Comparison of ENCODE assay signal across 8 cellular contexts in the genomic region with DNA sequence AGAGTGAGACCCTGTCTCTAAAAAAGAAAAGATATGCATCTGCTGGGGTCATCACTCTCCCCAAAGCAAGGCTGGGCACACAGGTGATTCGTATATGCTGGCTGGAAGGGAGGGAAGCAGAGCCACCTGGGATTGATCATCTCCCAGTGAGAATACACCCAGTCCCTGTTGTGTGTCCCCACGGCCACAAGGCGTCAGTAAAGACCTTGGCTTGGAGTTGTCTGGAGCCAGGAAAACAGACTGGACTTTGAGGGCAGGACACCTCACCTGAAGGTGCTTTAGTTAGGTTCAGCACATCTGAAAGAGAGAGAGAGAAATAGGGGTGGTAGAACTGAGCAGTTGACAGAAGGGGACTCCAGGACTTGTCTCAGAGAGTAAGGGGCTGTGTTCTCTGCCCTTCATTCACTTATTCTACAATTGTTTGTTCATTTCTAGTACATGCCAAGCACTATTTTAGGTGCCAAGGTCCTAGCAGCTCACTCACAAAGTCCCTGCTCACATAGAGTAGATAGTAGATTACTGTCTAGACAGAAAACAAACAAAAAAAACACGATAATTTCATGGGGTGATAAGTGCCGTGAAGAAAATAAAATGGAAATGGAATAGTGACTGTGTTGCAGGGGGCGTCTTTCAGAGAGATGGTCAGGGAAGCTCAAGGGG. TPM values are rescaled to one million over a fixed set of nuclear protein-coding genes. Genes with fewer than 3 reads are reported as not detected.
DNase-seq lines count a peak whose midpoint lies in the region; ATAC-seq and TF ChIP-seq lines count a peak whose summit lies in the region.

No MANE protein-coding gene starts in this region.

- DNase-seq in AG09319 (ENCODE audit: extremely low read depth, low read depth), result peak; percentile 27
- peak; percentile 51 for DNase-seq in GM13976 (ENCODE audit: low spot score)
- DNase-seq in NCI-H2227 (lab: John Stamatoyannopoulos, UW; ENCODE audit: unreplicated experiment), result peak; percentile 81
- DNase-seq in adrenal gland, result peak; percentile 62 to 91 (median 76)
- peak; percentile 72 for DNase-seq in hepatic stellate cell (ENCODE audit: low spot score)
- DNase-seq in smooth muscle cell (lab: John Stamatoyannopoulos, UW; ENCODE audit: unreplicated experiment), result no peak

- H3K79me2 ChIP-seq in smooth muscle cell (ENCODE audit: low read depth), result no peaks in the 10 kb centered on the region

- H3K27me3 ChIP-seq in adrenal gland (no peaks in the 10 kb centered on the region), smooth muscle cell (ENCODE audit: low read depth) (no peaks in the 10 kb centered on the region)

- H3K36me3 ChIP-seq in adrenal gland (replicated peaks in 1 of 2), result no peaks in the 10 kb centered on the region
- no peaks in the 10 kb centered on the region for H3K36me3 ChIP-seq in smooth muscle cell (ENCODE audit: low read depth)

- intact Hi-C loops in adrenal gland (cut with DNase I), result loop anchor here (2.0 to 10.0 kb wide), 5 partner anchors 66 to 224 kb away; a partner anchor contains a TSS

- WGBS in adrenal gland, 4 donors, result 41 to 50% (median 45%) methylated on average over 5 to 6 of the region's 6 CpGs
- WGBS in smooth muscle cell (ENCODE audit: low lambda C conversion rate), result 43% methylated on average over 6 of the region's 6 CpGs

- H3K4me1 ChIP-seq in adrenal gland (replicated peaks in 1 of 2), result no peaks in the 10 kb centered on the region
- H3K4me1 ChIP-seq in smooth muscle cell (ENCODE audit: low read depth), result no peaks in the 10 kb centered on the region

- in situ Hi-C loops in GM13976 (cut with MboI; ENCODE audit: low sequenced_read_pairs, unreplicated experiment), result no loop called here

- H3K9me3 ChIP-seq in adrenal gland (replicated peaks in 1 of 3) (no peaks in the 10 kb centered on the region), smooth muscle cell (replicated peaks; ENCODE audit: low read depth) (no peaks in the 10 kb centered on the region)

- H3F3A ChIP-seq in smooth muscle cell (ENCODE audit: low read depth), result no peaks in the 10 kb centered on the region

- H3K9ac ChIP-seq in smooth muscle cell (ENCODE audit: low read depth), result no peak overlapping the region

- H3K4me2 ChIP-seq in smooth muscle cell, result no peak overlapping the region

- no peak for TF ChIP-seq POLR2A in adrenal gland (IDR thresholded peaks at IDR 0.05)
- TF ChIP-seq POLR2A in GM18505 (IDR thresholded peaks at IDR 0.05; ENCODE audit: borderline replicate concordance, extremely low read depth, insufficient read depth, insufficient read length), result no peak

- H3K27ac ChIP-seq in adrenal gland (no peak overlapping the region), smooth muscle cell (ENCODE audit: low read depth) (no peak overlapping the region)

- peak; percentile 95 for TF ChIP-seq CTCF in AG09319 (IDR thresholded peaks at IDR 0.05; ENCODE audit: low read depth, low read length)
- peak; percentile 69 for TF ChIP-seq CTCF in GM13976 (IDR thresholded peaks at IDR 0.05; ENCODE audit: borderline replicate concordance, control extremely low read depth, extremely low read depth, insufficient read depth, missing control alignments)
- peak; percentile 79 to 95 (median 92) for TF ChIP-seq CTCF in adrenal gland (IDR thresholded peaks at IDR 0.05)
- peak; percentile 87 for TF ChIP-seq CTCF in smooth muscle cell (IDR thresholded peaks at IDR 0.05; ENCODE audit: borderline replicate concordance, insufficient read depth, poor library complexity, severe bottlenecking)

- no peaks in the 10 kb centered on the region for H4K20me1 ChIP-seq in smooth muscle cell (ENCODE audit: low read depth)

- H2AFZ ChIP-seq in smooth muscle cell (ENCODE audit: low read depth), result no peak overlapping the region

- H3K4me3 ChIP-seq in adrenal gland (no peak overlapping the region), smooth muscle cell (no peak overlapping the region)

- ATAC-seq in GM18505 (IDR thresholded peaks at IDR 0.05; ENCODE audit: unreplicated experiment), result no peak
- ATAC-seq in GM19463 (IDR thresholded peaks at IDR 0.05; ENCODE audit: unreplicated experiment), result no peak

RNA-seq across cellular contexts. Expression of a gene that starts 13.5 kb away (rescaled TPM):
- 10 to 100 TPM; 11.2 to 68.5 (median 46.9) TPM for total RNA-seq in adrenal gland
- polyA plus RNA-seq in adrenal gland, result 10 to 100 TPM in 2 of 3 donors, 1 to 10 TPM in 1; 3.8 to 36.2 (median 21.8) TPM
- total RNA-seq in smooth muscle cell, result 3.1 and 10.7 TPM in 2 replicates
- polyA plus RNA-seq in smooth muscle cell, result 5.5 and 25.1 TPM in 2 replicates
